8 cellular contexts compared by ENCODE assay signal in the genomic region with DNA sequence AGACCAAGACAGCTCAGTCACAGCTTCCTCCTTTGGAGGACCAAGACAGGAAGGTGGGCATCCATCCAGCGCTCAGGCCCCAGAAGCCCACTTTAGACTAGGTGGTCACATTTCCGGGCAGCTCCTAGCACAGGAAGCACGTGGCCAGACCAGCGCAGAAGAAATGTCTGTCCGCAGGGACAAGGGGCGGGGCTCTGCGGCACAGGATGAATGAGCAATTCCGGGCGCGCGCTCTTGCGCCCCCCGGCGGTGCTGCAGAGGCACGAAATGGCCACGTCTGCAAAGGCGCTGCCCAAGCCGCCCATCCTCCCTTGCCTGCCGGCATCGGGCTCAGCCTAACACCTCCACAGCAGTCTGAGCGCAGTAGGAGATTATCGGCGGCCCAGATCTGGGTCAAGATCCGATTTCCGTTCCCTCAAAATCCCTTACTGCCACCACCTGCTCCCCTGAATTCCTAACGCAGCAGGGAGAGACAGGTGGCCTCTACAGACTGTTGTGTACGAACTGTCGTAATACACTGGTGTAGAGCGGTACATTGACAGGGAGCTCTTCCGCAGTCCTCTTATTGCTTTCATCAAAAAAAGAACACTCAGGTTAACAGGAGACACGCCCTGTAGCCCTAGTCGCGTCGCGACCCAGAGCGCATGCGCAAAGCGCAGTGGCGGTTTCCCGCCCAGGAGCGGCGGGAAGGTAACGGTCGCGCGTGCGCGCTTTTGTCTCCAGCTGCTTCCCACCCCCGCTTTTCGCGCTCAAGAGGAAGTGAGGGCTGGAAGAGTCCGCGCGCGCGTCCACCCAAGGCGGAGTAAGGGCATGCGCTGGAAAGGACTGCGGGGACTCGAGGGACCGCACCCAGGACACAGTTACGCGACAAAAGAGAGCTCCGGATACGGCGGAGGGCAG. TPM values are rescaled to one million over a fixed set of nuclear protein-coding genes. Genes with fewer than 3 reads are reported as not detected.
DNase-seq lines count a peak whose midpoint lies in the region; ATAC-seq and TF ChIP-seq lines count a peak whose summit lies in the region.

No MANE protein-coding gene starts in this region.

- peak; percentile 53 for ATAC-seq in GM21737 (IDR thresholded peaks at IDR 0.05; ENCODE audit: unreplicated experiment)

- peak overlapping the region; percentile 99 to 100 (median 100) for H3K27ac ChIP-seq in esophagus muscularis mucosa (replicated peaks in 1 of 4)

- H3K9me3 ChIP-seq in esophagus muscularis mucosa, result no peaks in the 10 kb centered on the region

- H3K36me3 ChIP-seq in esophagus muscularis mucosa, result peaks cover 17 to 34% (median 28%) of the 10 kb centered on the region in 4 donors

- 0% methylated on average over 11 of the region's 66 CpGs for WGBS in esophagus muscularis mucosa

- H3K4me1 ChIP-seq in esophagus muscularis mucosa, result peaks cover 20 to 42% (median 38%) of the 10 kb centered on the region in 4 donors

- peak; percentile 11 for TF ChIP-seq POLR2A in esophagus muscularis mucosa (IDR thresholded peaks at IDR 0.05; ENCODE audit: low read depth)

- DNase-seq in DMS79 treated with DMSO at 0.1 percent for 48 hours (lab: John Stamatoyannopoulos, UW) (peak; percentile 84), KG1 (lab: John Stamatoyannopoulos, UW) (peak; percentile 84), esophagus muscularis mucosa (ENCODE audit: extremely low spot score) (peak; percentile 98), myocyte (ENCODE audit: low read depth) (peak; percentile 93)
- peak; percentile 93 to 94 for DNase-seq in activated T-cell treated with anti-CD3 and anti-CD28 coated beads, Interleukin-2, amount 50 U/mL, for 48 hours
- peak; percentile 81 for DNase-seq in stimulated activated CD8-positive, alpha-beta memory T cell treated with anti-CD3 and anti-CD28 coated beads, Interleukin-7, amount 100 ng/mL, for 24 hours (ENCODE audit: low read depth)

- H3K27me3 ChIP-seq in esophagus muscularis mucosa, result no peaks in the 10 kb centered on the region

- H3K4me3 ChIP-seq in esophagus muscularis mucosa, result peak overlapping the region; percentile 79 to 100 (median 99)

- intact Hi-C loops in esophagus muscularis mucosa (cut with DNase I), result loop anchor here (1.0 to 2.0 kb wide), 2 partner anchors 58 to 104 kb away; a partner anchor contains a TSS

- no peak for TF ChIP-seq EP300 in esophagus muscularis mucosa (IDR thresholded peaks at IDR 0.05)

- peak; percentile 89 to 94 (median 92) for TF ChIP-seq CTCF in esophagus muscularis mucosa (IDR thresholded peaks at IDR 0.05)

TF ChIP-seq in PFSK-1, 5 proteins besides CTCF, POLR2A, EP300 and RAD21:
- TF ChIP-seq FOXP2 (optimal IDR thresholded peaks at IDR 0.05; ENCODE audit: borderline replicate concordance, extremely low read depth, extremely low read length, insufficient read depth) (peak; percentile 92), SIN3A (IDR thresholded peaks at IDR 0.05; ENCODE audit: borderline replicate concordance, insufficient read depth, low read length) (peak; percentile 72; the same call in 1 of the 2 replicates), POLR2AphosphoS5 (IDR thresholded peaks at IDR 0.05; ENCODE audit: low read depth, low read length) (peak; percentile 91), TAF1 (IDR thresholded peaks at IDR 0.05; ENCODE audit: borderline replicate concordance, insufficient read depth, low read length) (peak; percentile 58; the same call in 1 of the 2 replicates)
- TF ChIP-seq, protein P1, sequence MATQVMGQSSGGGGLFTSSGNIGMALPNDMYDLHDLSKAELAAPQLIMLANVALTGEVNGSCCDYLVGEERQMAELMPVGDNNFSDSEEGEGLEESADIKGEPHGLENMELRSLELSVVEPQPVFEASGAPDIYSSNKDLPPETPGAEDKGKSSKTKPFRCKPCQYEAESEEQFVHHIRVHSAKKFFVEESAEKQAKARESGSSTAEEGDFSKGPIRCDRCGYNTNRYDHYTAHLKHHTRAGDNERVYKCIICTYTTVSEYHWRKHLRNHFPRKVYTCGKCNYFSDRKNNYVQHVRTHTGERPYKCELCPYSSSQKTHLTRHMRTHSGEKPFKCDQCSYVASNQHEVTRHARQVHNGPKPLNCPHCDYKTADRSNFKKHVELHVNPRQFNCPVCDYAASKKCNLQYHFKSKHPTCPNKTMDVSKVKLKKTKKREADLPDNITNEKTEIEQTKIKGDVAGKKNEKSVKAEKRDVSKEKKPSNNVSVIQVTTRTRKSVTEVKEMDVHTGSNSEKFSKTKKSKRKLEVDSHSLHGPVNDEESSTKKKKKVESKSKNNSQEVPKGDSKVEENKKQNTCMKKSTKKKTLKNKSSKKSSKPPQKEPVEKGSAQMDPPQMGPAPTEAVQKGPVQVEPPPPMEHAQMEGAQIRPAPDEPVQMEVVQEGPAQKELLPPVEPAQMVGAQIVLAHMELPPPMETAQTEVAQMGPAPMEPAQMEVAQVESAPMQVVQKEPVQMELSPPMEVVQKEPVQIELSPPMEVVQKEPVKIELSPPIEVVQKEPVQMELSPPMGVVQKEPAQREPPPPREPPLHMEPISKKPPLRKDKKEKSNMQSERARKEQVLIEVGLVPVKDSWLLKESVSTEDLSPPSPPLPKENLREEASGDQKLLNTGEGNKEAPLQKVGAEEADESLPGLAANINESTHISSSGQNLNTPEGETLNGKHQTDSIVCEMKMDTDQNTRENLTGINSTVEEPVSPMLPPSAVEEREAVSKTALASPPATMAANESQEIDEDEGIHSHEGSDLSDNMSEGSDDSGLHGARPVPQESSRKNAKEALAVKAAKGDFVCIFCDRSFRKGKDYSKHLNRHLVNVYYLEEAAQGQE (IDR thresholded peaks at IDR 0.05; ENCODE audit: insufficient read depth in 1 of 2, low read depth in 2 of 2, low read length in 2 of 2), result no peak

RNA-seq across cellular contexts. Expression of a gene that starts 0.8 kb away (rescaled TPM):
- polyA plus RNA-seq in PFSK-1 (2012; ENCODE audit: insufficient read length, low read depth), result 995 TPM
- 1,000 to 10,000 TPM in 1 of 4 donors, 100 to 1,000 TPM in 3; 739 to 1,057 (median 846) TPM for total RNA-seq in esophagus muscularis mucosa
- 1,860 and 2,094 TPM in 2 replicates for total RNA-seq in myocyte
- 1,240 TPM for polyA plus RNA-seq in myocyte (2012)

RNA-seq across cellular contexts. Expression of a gene that starts 19.8 kb away (rescaled TPM):
- 93.5 TPM for polyA plus RNA-seq in PFSK-1 (2012; ENCODE audit: insufficient read length, low read depth)
- total RNA-seq in esophagus muscularis mucosa, result 10 to 100 TPM; 24.7 to 54.0 (median 34.3) TPM
- 27.0 and 27.5 TPM in 2 replicates for total RNA-seq in myocyte
- polyA plus RNA-seq in myocyte (2012), result 33.6 TPM

RNA-seq across cellular contexts. Expression of a gene that starts 35.8 kb away (rescaled TPM):
- polyA plus RNA-seq in PFSK-1 (2012; ENCODE audit: insufficient read length, low read depth), result not detected
- total RNA-seq in esophagus muscularis mucosa, result 1 to 10 TPM in 3 of 4 donors, under 1 TPM in 1; 0.66 to 3.0 (median 1.9) TPM
- 0.21 and 0.27 TPM in 2 replicates for total RNA-seq in myocyte
- 0.05 TPM for polyA plus RNA-seq in myocyte (2012)

RNA-seq across cellular contexts. Expression of a gene that starts 58.5 kb away (rescaled TPM):
- 141 TPM for polyA plus RNA-seq in PFSK-1 (2012; ENCODE audit: insufficient read length, low read depth)
- total RNA-seq in esophagus muscularis mucosa (1,000 to 10,000 TPM in 2 of 4 donors, 100 to 1,000 TPM in 2; 534 to 1,110 (median 887) TPM), myocyte (2,694 and 2,699 TPM in 2 replicates)
- polyA plus RNA-seq in myocyte (2012), result 1,950 TPM

Comparison
In these comparisons a context has a peak if more than half of its experiments do, and no peak if none do; other contexts are left out.
1. Peak in every context shown above with its lines: DNase-seq, ATAC-seq, H3K4me3 ChIP-seq and H3K27ac ChIP-seq.